ENCODE assay signal across 8 cellular contexts in the genomic region with DNA sequence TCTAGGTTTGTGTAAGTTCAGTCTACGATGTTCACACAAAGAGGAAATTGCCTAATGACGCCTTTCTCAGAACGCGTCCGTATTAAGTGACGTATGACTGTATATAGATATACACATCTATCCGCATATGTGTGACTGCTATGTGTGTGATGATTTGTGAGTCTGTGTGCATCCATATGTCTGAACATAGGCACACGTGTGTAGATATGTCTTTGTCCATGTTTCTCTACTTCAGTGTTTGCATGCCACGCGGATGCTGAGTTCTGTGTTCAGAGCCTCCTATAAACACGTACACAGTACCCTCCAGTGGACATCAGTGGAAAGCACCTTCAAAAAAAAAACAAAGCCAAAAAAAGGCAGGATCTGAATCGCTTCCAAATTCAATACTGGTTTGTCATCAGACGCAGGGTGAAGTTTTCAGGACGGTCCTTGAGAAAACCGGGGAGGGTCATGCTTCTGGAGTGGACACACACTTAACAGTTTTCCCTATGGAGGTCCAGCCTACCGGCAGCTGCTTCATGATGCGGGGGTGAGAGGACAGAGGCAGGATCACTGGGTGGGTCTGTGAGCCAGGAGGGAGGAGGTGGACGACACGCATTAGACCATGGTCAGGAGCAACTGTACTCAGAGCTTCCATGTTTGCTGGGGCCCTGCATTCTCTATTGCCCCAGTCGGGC. TPM values are rescaled to one million over a fixed set of nuclear protein-coding genes. Genes with fewer than 3 reads are reported as not detected.
DNase-seq lines count a peak whose midpoint lies in the region; ATAC-seq and TF ChIP-seq lines count a peak whose summit lies in the region.

No MANE protein-coding gene starts in this region.

- DNase-seq in activated effector memory CD4-positive, alpha-beta T cell treated with anti-CD3 and anti-CD28 coated beads, Interleukin-2, amount 50 U/mL, for 16 hours: peak; percentile 55
- no peak for DNase-seq in activated effector memory CD4-positive, alpha-beta T cell treated with Interleukin-2 at 50 U/mL for 16 hours
- DNase-seq in NCI-H2171 (lab: John Stamatoyannopoulos, UW) (peak; percentile 45), fibroblast of pulmonary artery (ENCODE audit: low read depth) (peak; percentile 86), neural crest cell (ENCODE audit: low read depth, low spot score) (peak; percentile 21)

- H3K27ac Mint-ChIP-seq in neural crest cell (ENCODE audit: unreplicated experiment): no peak overlapping the region

- H3K4me3 ChIP-seq in WI38 (ENCODE audit: low read depth, low read length): peak overlapping the region; percentile 30; the same call in 1 of the 2 replicates
- no peak overlapping the region for H3K4me3 ChIP-seq in fibroblast of pulmonary artery (replicated peaks; ENCODE audit: low read depth, low read length)

- peaks cover 4% of the 10 kb centered on the region for H3K27me3 Mint-ChIP-seq in neural crest cell (ENCODE audit: low read depth)

- no peak overlapping the region for H3K4me3 Mint-ChIP-seq in neural crest cell

- TF ChIP-seq CTCF in WI38 (IDR thresholded peaks at IDR 0.05; ENCODE audit: low read depth, low read length) (peak; percentile 54), fibroblast of pulmonary artery (IDR thresholded peaks at IDR 0.05; ENCODE audit: low read length, missing control alignments) (peak; percentile 78), neural crest cell (conservative IDR thresholded peaks at IDR 0.05) (peak; percentile 79)

- peaks cover 32% of the 10 kb centered on the region for H3K4me1 Mint-ChIP-seq in neural crest cell

- no peaks in the 10 kb centered on the region for H3K9me3 Mint-ChIP-seq in neural crest cell

- no peaks in the 10 kb centered on the region for H3K36me3 Mint-ChIP-seq in neural crest cell (ENCODE audit: low read depth)

- ATAC-seq in HG02798 (IDR thresholded peaks at IDR 0.05; ENCODE audit: poor library complexity, unreplicated experiment) (peak; percentile 64), GM21526 (IDR thresholded peaks at IDR 0.05; ENCODE audit: low FRiP score, unreplicated experiment) (no peak)

RNA-seq across cellular contexts. Expression of gene ALDH1B1, which starts 29.5 kb away (rescaled TPM):
- 32.9 and 37.3 TPM in 2 replicates for total RNA-seq in neural crest cell
